1 cellular context compared by ENCODE assay signal in genomic region chr22:25495286-25495685, GRCh38.
TF ChIP-seq lines count a peak whose summit lies in the region.

No MANE protein-coding gene starts in this region.

TF ChIP-seq in HepG2, 621 proteins besides CTCF, POLR2A, EP300 and RAD21 (continued from another document):
- no peak for TF ChIP-seq ARID3A (IDR thresholded peaks at IDR 0.05; ENCODE audit: low read depth, low read length)
- no peak for TF ChIP-seq JARID2 (CRISPR knock-in tag; IDR thresholded peaks at IDR 0.05; ENCODE audit: insufficient replicate concordance)
- TF ChIP-seq ZNF547 (CRISPR knock-in tag; IDR thresholded peaks at IDR 0.05) = no peak
- TF ChIP-seq ZFX (CRISPR knock-in tag; IDR thresholded peaks at IDR 0.05; ENCODE audit: low read depth) = no peak
- no peak for TF ChIP-seq SP1 (IDR thresholded peaks at IDR 0.05)
- no peak for TF ChIP-seq SP1 (CRISPR knock-in tag; IDR thresholded peaks at IDR 0.05)
- no peak for TF ChIP-seq ATF5 (CRISPR knock-in tag; IDR thresholded peaks at IDR 0.05; ENCODE audit: low read depth)
